18 cellular contexts compared by ENCODE assay signal in genomic region chr13:44685641-44686040, GRCh38.
DNase-seq lines count a peak whose midpoint lies in the region; ATAC-seq, FAIRE-seq and TF ChIP-seq lines count a peak whose summit lies in the region.
"Had no signal": no experiment of that assay in that cellular context is flagged by ENCODE, and none has a peak within 500 bp of the region (broad histone marks: within the 10 kb centered on the region; RNA-seq: fewer than 3 reads in every experiment).

No MANE protein-coding gene starts in this region.

- peaks cover 5% of the 10 kb centered on the region for H3K9me3 Mint-ChIP-seq in activated CD8-positive, alpha-beta T cell treated with anti-CD3 and anti-CD28 coated beads, Interleukin-2, amount 10 ng/mL, durations not matched to agents 7 days and 5 days (ENCODE audit: insufficient read depth)

- CTCF ChIA-PET in activated CD8-positive, alpha-beta T cell treated with anti-CD3 and anti-CD28 coated beads, Interleukin-2, amount 10 ng/mL, durations not matched to agents 7 days and 5 days (lab: Charles Lee), result no interaction called here

- POLR2A ChIA-PET in activated CD8-positive, alpha-beta T cell treated with anti-CD3 and anti-CD28 coated beads, Interleukin-2, amount 10 ng/mL, durations not matched to agents 7 days and 5 days (lab: Charles Lee), result no interaction called here

- no peak overlapping the region for H3K4me3 Mint-ChIP-seq in activated CD8-positive, alpha-beta T cell treated with anti-CD3 and anti-CD28 coated beads, Interleukin-2, amount 10 ng/mL, durations not matched to agents 7 days and 5 days
- H3K4me3 Mint-ChIP-seq: naive thymus-derived CD4-positive, alpha-beta T cell had no signal

- H3K36me3 Mint-ChIP-seq in activated CD8-positive, alpha-beta T cell treated with anti-CD3 and anti-CD28 coated beads, Interleukin-2, amount 10 ng/mL, durations not matched to agents 7 days and 5 days (ENCODE audit: low read depth), result no peaks in the 10 kb centered on the region

- no peak overlapping the region for H3K4me3 ChIP-seq in fibroblast of mammary gland (ENCODE audit: control insufficient read depth, low read depth, low read length)
- H3K4me3 ChIP-seq: cardiac muscle cell, left lung, ovary, Peyer's patch, suprapubic skin had no signal

- DNase-seq in A172 (ENCODE audit: low spot score) (peak; percentile 32), HT1080 (ENCODE audit: low read depth) (peak; percentile 63), fibroblast of mammary gland (ENCODE audit: low read depth) (peak; percentile 24), D721Med (ENCODE audit: insufficient read length, low spot score) (no peak)
- peak; percentile 23 for DNase-seq in activated CD8-positive, alpha-beta T cell treated with anti-CD3 and anti-CD28 coated beads, Interleukin-2, amount 10 ng/mL, durations not matched to agents 7 days and 5 days
- DNase-seq: activated CD4-positive, CD25-positive, alpha-beta regulatory T cell treated with anti-CD3 and anti-CD28 coated beads, Interleukin-2, amount 50 U/mL, for 72 hours; activated naive CD4-positive, alpha-beta T cell treated with anti-CD3 and anti-CD28 coated beads, Interleukin-2, amount 50 U/mL, for 16 hours; C1 segment of cervical spinal cord; left lung; naive thymus-derived CD4-positive, alpha-beta T cell; NCI-H146; NCI-H510A treated with DMSO at 0.1 percent for 48 hours; ovary; Peyer's patch had no signal

- no peak overlapping the region for H3K27ac Mint-ChIP-seq in activated CD8-positive, alpha-beta T cell treated with anti-CD3 and anti-CD28 coated beads, Interleukin-2, amount 10 ng/mL, durations not matched to agents 7 days and 5 days
- H3K27ac Mint-ChIP-seq: naive thymus-derived CD4-positive, alpha-beta T cell had no signal

- H3K4me1 Mint-ChIP-seq in activated CD8-positive, alpha-beta T cell treated with anti-CD3 and anti-CD28 coated beads, Interleukin-2, amount 10 ng/mL, durations not matched to agents 7 days and 5 days (ENCODE audit: low read depth), result peaks cover 13% of the 10 kb centered on the region

- FAIRE-seq in D721Med (lab: Jason Lieb, UNC), result no peak

- no peaks in the 10 kb centered on the region for H3K27me3 Mint-ChIP-seq in activated CD8-positive, alpha-beta T cell treated with anti-CD3 and anti-CD28 coated beads, Interleukin-2, amount 10 ng/mL, durations not matched to agents 7 days and 5 days (ENCODE audit: low read depth)

- no peak for ATAC-seq in activated CD8-positive, alpha-beta T cell treated with anti-CD3 and anti-CD28 coated beads, Interleukin-2, amount 10 ng/mL, durations not matched to agents 7 days and 5 days
- ATAC-seq in HG02884 (IDR thresholded peaks at IDR 0.05; ENCODE audit: unreplicated experiment) (no peak), GM18867 (IDR thresholded peaks at IDR 0.05; ENCODE audit: unreplicated experiment) (no peak)
- ATAC-seq: left lung; naive thymus-derived CD4-positive, alpha-beta T cell had no signal

- TF ChIP-seq CTCF in fibroblast of mammary gland (conservative IDR thresholded peaks at IDR 0.05; ENCODE audit: control insufficient read depth, insufficient read depth, low read depth, low read length) (no peak), D721Med (IDR thresholded peaks at IDR 0.05; ENCODE audit: insufficient read depth, missing control alignments) (no peak)
